Comparison of ENCODE assay signal across 8 cellular contexts in the genomic region with DNA sequence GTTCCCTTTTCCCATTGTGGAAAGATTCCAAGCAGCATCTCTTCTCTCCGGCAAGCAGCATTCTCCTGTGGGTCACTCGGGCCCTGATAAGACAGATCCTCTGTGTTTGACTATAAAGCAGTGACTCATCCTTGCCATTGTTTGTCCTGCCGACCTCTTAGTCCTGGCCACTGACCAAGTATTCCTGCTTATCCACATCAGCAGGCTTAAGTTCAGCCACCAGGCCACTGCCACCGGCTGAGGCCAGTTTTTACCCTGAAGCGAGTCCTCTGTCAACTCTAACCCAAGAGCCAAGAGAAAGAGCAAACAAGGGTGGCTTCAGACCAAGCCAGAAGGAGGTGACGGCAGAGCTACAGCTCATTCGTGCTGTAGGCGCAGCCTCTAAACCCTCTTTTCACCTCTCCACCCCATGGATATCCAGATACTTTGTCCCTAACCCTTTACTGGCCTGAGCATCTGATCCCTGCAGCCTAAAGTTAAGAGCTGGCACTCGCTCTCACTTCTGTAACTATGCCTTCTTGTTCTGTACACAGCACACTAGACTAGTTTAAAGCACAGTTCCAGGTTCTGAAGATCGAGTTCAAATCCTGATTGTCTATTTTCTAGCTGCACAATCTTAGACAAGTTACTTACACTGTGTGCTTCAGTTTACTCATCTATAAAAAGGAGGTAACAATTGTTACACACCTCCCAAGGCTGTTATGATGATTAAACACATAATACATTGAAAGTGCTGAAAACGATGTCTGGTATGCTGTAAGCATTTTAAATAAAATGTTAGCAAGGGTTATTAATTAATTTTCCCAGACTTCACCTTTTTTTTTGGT. TPM values are rescaled to one million over a fixed set of nuclear protein-coding genes. Genes with fewer than 3 reads are reported as not detected.
DNase-seq lines count a peak whose midpoint lies in the region; ATAC-seq lines count a peak whose summit lies in the region.

No MANE protein-coding gene starts in this region.

- peak; percentile 62 for DNase-seq in ACHN
- peak; percentile 98 for DNase-seq in NCI-H2196 treated with DMSO at 0.1 percent for 48 hours (lab: John Stamatoyannopoulos, UW; ENCODE audit: unreplicated experiment)
- DNase-seq in dermis blood vessel endothelial cell, result peak; percentile 16
- peak; percentile 85 for DNase-seq in medulla oblongata (ENCODE audit: extremely low spot score)
- no peak for DNase-seq in T-helper 9 cell
- DNase-seq in activated naive CD4-positive, alpha-beta T cell (lab: John Stamatoyannopoulos, UW), result no peak
- DNase-seq in NCI-H82 (lab: John Stamatoyannopoulos, UW), result no peak

- in situ Hi-C loops in ACHN (cut with HindIII; ENCODE audit: low pct_ligation_motif_present, low pct_unique_long_range_greater_than_20kb, low sequenced_read_pairs), result no loop called here

- ATAC-seq in GM21717 (IDR thresholded peaks at IDR 0.05; ENCODE audit: unreplicated experiment), result no peak

RNA-seq across cellular contexts. Expression of a gene that starts 31.0 kb away (rescaled TPM):
- 0.17 TPM in 1 of 2 replicates, not detected in the other for total RNA-seq in dermis blood vessel endothelial cell

Comparison
In these comparisons a context has a peak if more than half of its experiments do, and no peak if none do; other contexts are left out.
1. DNase-seq: peak in ACHN (single experiment), NCI-H2196 treated with DMSO at 0.1 percent for 48 hours (single experiment), dermis blood vessel endothelial cell (single experiment) and medulla oblongata (single experiment); none in T-helper 9 cell (single experiment), activated naive CD4-positive, alpha-beta T cell (0 of 4) and NCI-H82 (single experiment).